In genomic region chr6:111030008-111031006, GRCh38 we compare ENCODE assay signal across 12 cellular contexts. TPM values are rescaled to one million over a fixed set of nuclear protein-coding genes. Genes with fewer than 3 reads are reported as not detected.
DNase-seq lines count a peak whose midpoint lies in the region; ATAC-seq and TF ChIP-seq lines count a peak whose summit lies in the region.
"Had no signal": no experiment of that assay in that cellular context is flagged by ENCODE, and none has a peak within 500 bp of the region (broad histone marks: within the 10 kb centered on the region; RNA-seq: fewer than 3 reads in every experiment).

No MANE protein-coding gene starts in this region.

- TF ChIP-seq CTCF in WTC11 (IDR thresholded peaks at IDR 0.05): no peak
- TF ChIP-seq CTCF in transverse colon (IDR thresholded peaks at IDR 0.05): no peak

- H3K4me3 Mint-ChIP-seq in activated T-cell treated with anti-CD3 and anti-CD28 coated beads, Interleukin-2, amount 50 U/mL, for 72 hours: no peak overlapping the region
- H3K4me3 Mint-ChIP-seq in WTC11: no peak overlapping the region
- H3K4me3 Mint-ChIP-seq in stimulated activated memory B cell treated with anti-CD40 and anti-IgM and Interleukin-4, amounts not matched to agents 10 μg/mL and 1 μg/mL and 100 μg/mL, for 72 hours: no peak overlapping the region

- H3K27me3 Mint-ChIP-seq in activated T-cell treated with anti-CD3 and anti-CD28 coated beads, Interleukin-2, amount 50 U/mL, for 72 hours (ENCODE audit: low read depth): no peaks in the 10 kb centered on the region
- H3K27me3 Mint-ChIP-seq in WTC11 (ENCODE audit: low read depth): no peaks in the 10 kb centered on the region
- H3K27me3 Mint-ChIP-seq in stimulated activated memory B cell treated with anti-CD40 and anti-IgM and Interleukin-4, amounts not matched to agents 10 μg/mL and 1 μg/mL and 100 μg/mL, for 72 hours: no peaks in the 10 kb centered on the region

- H3K27me3 ChIP-seq in transverse colon: no peaks in the 10 kb centered on the region

- H3K4me3 ChIP-seq in transverse colon: no peak overlapping the region

- in situ Hi-C loops in transverse colon (cut with MboI; ENCODE audit: low pct_ligation_motif_present in 1 of 4, low pct_unique_long_range_greater_than_20kb in 1 of 4, low sequenced_read_pairs in 3 of 4): no loop called here

- no peaks in the 10 kb centered on the region for H3K9me3 Mint-ChIP-seq in activated T-cell treated with anti-CD3 and anti-CD28 coated beads, Interleukin-2, amount 50 U/mL, for 72 hours
- H3K9me3 Mint-ChIP-seq in WTC11: no peaks in the 10 kb centered on the region
- H3K9me3 Mint-ChIP-seq in stimulated activated memory B cell treated with anti-CD40 and anti-IgM and Interleukin-4, amounts not matched to agents 10 μg/mL and 1 μg/mL and 100 μg/mL, for 72 hours: no peaks in the 10 kb centered on the region

- H3K27ac ChIP-seq in transverse colon (no peak overlapping the region), substantia nigra (ENCODE audit: low read depth, low read length, poor library complexity, severe bottlenecking) (no peak overlapping the region)

- H3K9me3 ChIP-seq in transverse colon: no peaks in the 10 kb centered on the region

- H3K4me1 Mint-ChIP-seq in activated T-cell treated with anti-CD3 and anti-CD28 coated beads, Interleukin-2, amount 50 U/mL, for 72 hours (ENCODE audit: low read depth): peaks cover 5% of the 10 kb centered on the region
- peaks cover 43% of the 10 kb centered on the region for H3K4me1 Mint-ChIP-seq in WTC11
- H3K4me1 Mint-ChIP-seq in stimulated activated memory B cell treated with anti-CD40 and anti-IgM and Interleukin-4, amounts not matched to agents 10 μg/mL and 1 μg/mL and 100 μg/mL, for 72 hours: no peaks in the 10 kb centered on the region

- CTCF ChIA-PET in WTC11 (lab: Charles Lee): interaction anchor here (0.6 to 2.7 kb wide), 3 partner anchors 20 to 211 kb away, joined by 3 to 14 read pairs (median 8); no protein-coding TSS in a partner anchor

- peaks cover 0 to 18% (median 0%) of the 10 kb centered on the region in 4 donors for H3K36me3 ChIP-seq in transverse colon

- TF ChIP-seq EP300 in transverse colon (IDR thresholded peaks at IDR 0.05; ENCODE audit: low read depth): no peak

- intact Hi-C loops in transverse colon (cut with DNase I; ENCODE audit: low total_unique reads): no loop called here

- ATAC-seq in activated T-cell treated with anti-CD3 and anti-CD28 coated beads, Interleukin-2, amount 50 U/mL, for 72 hours (replicated peaks in 1 of 2): peak; percentile 18 to 30
- ATAC-seq in WTC11: no peak
- peak; percentile 97 for ATAC-seq in left lobe of liver
- ATAC-seq in HG02571 (IDR thresholded peaks at IDR 0.05; ENCODE audit: unreplicated experiment): no peak
- ATAC-seq in stimulated activated memory B cell treated with anti-CD40 and anti-IgM and Interleukin-4, amounts not matched to agents 10 μg/mL and 1 μg/mL and 100 μg/mL, for 72 hours: no peak

- 30 to 39% methylated on average over 4 to 12 of the region's 12 CpGs for WGBS in transverse colon (ENCODE audit: low coverage in 1 of 2), 2 donors

- DNase-seq in activated T-cell treated with anti-CD3 and anti-CD28 coated beads, Interleukin-2, amount 50 U/mL, for 72 hours: no peak
- no peak for DNase-seq in activated T-cell treated with anti-CD3 and anti-CD28 coated beads, Interleukin-2, amount 50 U/mL, for 48 hours
- DNase-seq in WTC11 (ENCODE audit: low spot score) (no peak), left lobe of liver (ENCODE audit: low spot score) (peak; percentile 92), transverse colon (peak; percentile 10), substantia nigra (lab: John Stamatoyannopoulos, UW) (no peak)
- DNase-seq: activated CD8-positive, alpha-beta memory T cell treated with anti-CD3 and anti-CD28 coated beads for 24 hours; aorta; erythroblast; mesendoderm had no signal

- H3K27ac Mint-ChIP-seq in activated T-cell treated with anti-CD3 and anti-CD28 coated beads, Interleukin-2, amount 50 U/mL, for 72 hours: no peak overlapping the region
- H3K27ac Mint-ChIP-seq in WTC11: peak overlapping the region; percentile 7; the same call in 1 of the 2 replicates
- H3K27ac Mint-ChIP-seq in stimulated activated memory B cell treated with anti-CD40 and anti-IgM and Interleukin-4, amounts not matched to agents 10 μg/mL and 1 μg/mL and 100 μg/mL, for 72 hours: no peak overlapping the region

- no peak for TF ChIP-seq POLR2A in transverse colon (IDR thresholded peaks at IDR 0.05)

- peaks cover 0 to 7% of the 10 kb centered on the region in 2 donors for H3K36me3 Mint-ChIP-seq in activated T-cell treated with anti-CD3 and anti-CD28 coated beads, Interleukin-2, amount 50 U/mL, for 72 hours (ENCODE audit: insufficient read depth in 2 of 2)
- peaks cover 11% of the 10 kb centered on the region for H3K36me3 Mint-ChIP-seq in WTC11
- peaks cover 26% of the 10 kb centered on the region for H3K36me3 Mint-ChIP-seq in stimulated activated memory B cell treated with anti-CD40 and anti-IgM and Interleukin-4, amounts not matched to agents 10 μg/mL and 1 μg/mL and 100 μg/mL, for 72 hours

- POLR2A ChIA-PET in WTC11 (lab: Charles Lee): no interaction called here

- H3K4me1 ChIP-seq in transverse colon: peaks cover 0 to 3% (median 0%) of the 10 kb centered on the region in 4 donors

TF ChIP-seq in WTC11, 78 proteins besides CTCF, POLR2A, EP300 and RAD21:
- no peak for TF ChIP-seq ZNF219 (CRISPR knock-in tag; IDR thresholded peaks at IDR 0.05; ENCODE audit: borderline replicate concordance)
- no peak for TF ChIP-seq ZNF425 (CRISPR knock-in tag; conservative IDR thresholded peaks at IDR 0.05)
- TF ChIP-seq HMGXB4 (CRISPR knock-in tag; IDR thresholded peaks at IDR 0.05): no peak
- TF ChIP-seq CREM (CRISPR knock-in tag; IDR thresholded peaks at IDR 0.05): no peak
TF ChIP-seq in WTC11: peak in this region for 0.

RNA-seq across cellular contexts. Expression of gene RPF2, which starts 48.5 kb away (rescaled TPM):
- total RNA-seq in activated T-cell treated with anti-CD3 and anti-CD28 coated beads, Interleukin-2, amount 50 U/mL, for 72 hours: 10 to 100 TPM; 34.8 to 41.4 TPM
- total RNA-seq in WTC11 (2021) (43.2 to 44.7 TPM (median 43.7 TPM) in 3 replicates), left lobe of liver (10.8 TPM), transverse colon (10 to 100 TPM in 1 of 4 donors, 1 to 10 TPM in 2, not detected in 1; 3.0 to 13.3 (median 6.8) TPM)

RNA-seq across cellular contexts. Expression of gene SLC16A10, which starts 57.0 kb away (rescaled TPM):
- total RNA-seq in activated T-cell treated with anti-CD3 and anti-CD28 coated beads, Interleukin-2, amount 50 U/mL, for 72 hours: 1 to 10 TPM; 4.9 to 6.5 TPM
- 14.9 to 18.4 TPM (median 16.0 TPM) in 3 replicates for total RNA-seq in WTC11 (2021)
- 14.9 TPM for total RNA-seq in left lobe of liver
- 1 to 10 TPM; 1.5 to 8.9 (median 4.2) TPM for total RNA-seq in transverse colon

Comparison
In these comparisons a context has a peak if more than half of its experiments do, and no peak if none do; other contexts are left out.
1. ATAC-seq: peak in activated T-cell treated with anti-CD3 and anti-CD28 coated beads, Interleukin-2, amount 50 U/mL, for 72 hours (2 of 2) and left lobe of liver (single experiment); none in WTC11 (single experiment), HG02571 (single experiment) and stimulated activated memory B cell treated with anti-CD40 and anti-IgM and Interleukin-4, amounts not matched to agents 10 μg/mL and 1 μg/mL and 100 μg/mL, for 72 hours (single experiment).
2. DNase-seq: peak in left lobe of liver (single experiment) and transverse colon (single experiment); none in activated T-cell treated with anti-CD3 and anti-CD28 coated beads, Interleukin-2, amount 50 U/mL, for 72 hours (0 of 2), activated T-cell treated with anti-CD3 and anti-CD28 coated beads, Interleukin-2, amount 50 U/mL, for 48 hours (0 of 2), WTC11 (single experiment) and substantia nigra (0 of 49).